Comparison of ENCODE assay signal across 8 cellular contexts in genomic region chr4:17511041-17511949, GRCh38. TPM values are rescaled to one million over a fixed set of nuclear protein-coding genes. Genes with fewer than 3 reads are reported as not detected.
DNase-seq lines count a peak whose midpoint lies in the region; ATAC-seq, FAIRE-seq and TF ChIP-seq lines count a peak whose summit lies in the region.

No MANE protein-coding gene starts in this region.

- no peak for FAIRE-seq in H54 (lab: Jason Lieb, UNC)

- TF ChIP-seq CTCF in Peyer's patch (IDR thresholded peaks at IDR 0.05): no peak

- H3K4me1 ChIP-seq in Peyer's patch (peaks cover 0 to 7% (median 4%) of the 10 kb centered on the region in 4 donors), rectal smooth muscle tissue (ENCODE audit: control insufficient read depth, insufficient read depth, low read length) (peaks cover 5% of the 10 kb centered on the region)

- peaks cover 0 to 11% (median 0%) of the 10 kb centered on the region in 3 donors for H3K36me3 ChIP-seq in Peyer's patch
- H3K36me3 ChIP-seq in rectal smooth muscle tissue (ENCODE audit: control insufficient read depth, insufficient read depth, low read length): no peaks in the 10 kb centered on the region

- no peaks in the 10 kb centered on the region for H3K9me3 ChIP-seq in Peyer's patch

- DNase-seq in AG08396 (ENCODE audit: low spot score) (peak; percentile 69), Peyer's patch (peak; percentile 63 to 74 (median 72)), amygdala (lab: John Stamatoyannopoulos, UW) (peak in 44 of 56 donors; percentile 10 to 80 (median 58)), hepatic stellate cell (ENCODE audit: low spot score) (peak; percentile 59), H54 (ENCODE audit: insufficient read length, low spot score) (no peak)

- no peak overlapping the region for H3K9ac ChIP-seq in rectal smooth muscle tissue (ENCODE audit: low read length)

- H3K27ac ChIP-seq in Peyer's patch (peak overlapping the region; percentile 50 to 78 (median 70)), rectal smooth muscle tissue (ENCODE audit: low read depth, low read length) (no peak overlapping the region)

- TF ChIP-seq POLR2A in Peyer's patch (IDR thresholded peaks at IDR 0.05): no peak
- TF ChIP-seq POLR2A in H54 (IDR thresholded peaks at IDR 0.05; ENCODE audit: low read depth, low read length): no peak

- peak; percentile 25 for ATAC-seq in GM18861 (IDR thresholded peaks at IDR 0.05; ENCODE audit: unreplicated experiment)
- peak; percentile 52 for ATAC-seq in HG03066 (IDR thresholded peaks at IDR 0.05; ENCODE audit: low read depth, unreplicated experiment)

- H3K4me3 ChIP-seq in Peyer's patch (peak overlapping the region; percentile 72 to 94 (median 80)), rectal smooth muscle tissue (ENCODE audit: low read length) (peak overlapping the region; percentile 66)

- H3K27me3 ChIP-seq in Peyer's patch (no peaks in the 10 kb centered on the region), rectal smooth muscle tissue (ENCODE audit: control insufficient read depth, insufficient read depth, low read length) (no peaks in the 10 kb centered on the region)

RNA-seq across cellular contexts. Expression of gene QDPR, which starts 0.6 kb away (rescaled TPM):
- 10 to 100 TPM in 2 of 4 donors, 1 to 10 TPM in 2; 8.2 to 17.0 (median 12.5) TPM for total RNA-seq in Peyer's patch

RNA-seq across cellular contexts. Expression of gene CLRN2, which starts 3.7 kb away (rescaled TPM):
- total RNA-seq in Peyer's patch: not detected
